ENCODE assay signal across 8 cellular contexts in the genomic region with DNA sequence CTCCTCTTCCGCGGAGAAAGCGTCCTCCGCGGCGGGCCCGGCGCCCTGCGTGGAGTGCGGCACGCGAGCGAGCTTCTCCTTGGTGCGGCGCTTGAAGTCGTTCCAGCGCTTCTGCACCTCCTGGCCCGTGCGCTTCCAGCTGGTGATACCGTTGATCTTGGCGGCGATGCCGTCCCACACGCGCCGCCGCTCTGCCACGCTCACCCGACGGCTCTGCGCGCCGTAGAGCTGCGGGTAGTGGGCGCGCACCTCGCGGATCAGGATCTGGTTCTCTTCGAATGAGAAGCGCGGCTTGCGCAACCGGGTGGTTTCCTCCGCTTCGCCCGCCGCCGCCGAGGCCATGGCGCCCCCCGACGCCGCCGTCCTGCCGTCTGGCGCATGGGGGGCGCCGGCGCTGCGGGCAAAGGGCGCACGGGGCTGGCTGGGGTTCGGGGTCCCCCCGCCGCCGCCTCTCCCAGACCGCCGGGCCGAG. TPM values are rescaled to one million over a fixed set of nuclear protein-coding genes. Genes with fewer than 3 reads are reported as not detected.
DNase-seq lines count a peak whose midpoint lies in the region; ATAC-seq and TF ChIP-seq lines count a peak whose summit lies in the region.

No MANE protein-coding gene starts in this region.

- H3K4me1 Mint-ChIP-seq in activated naive CD4-positive, alpha-beta T cell treated with anti-CD3 and anti-CD28 coated beads for 36 hours (ENCODE audit: low read depth): peaks cover 12% of the 10 kb centered on the region

- peaks cover 23 to 47% (median 39%) of the 10 kb centered on the region in 11 experiments for H3K36me3 ChIP-seq in BLaER1 treated with 17β-estradiol and CSF1 and Interleukin-3, amounts not matched to agents 10 nM and 100 nM
- H3K36me3 ChIP-seq in gastrocnemius medialis: peaks cover 0 to 26% of the 10 kb centered on the region in 2 donors

- peak overlapping the region; percentile 78 to 90 (median 85) for H3K9ac ChIP-seq in BLaER1 treated with 17β-estradiol and CSF1 and Interleukin-3, amounts not matched to agents 10 nM and 100 nM

- CTCF ChIA-PET in activated naive CD4-positive, alpha-beta T cell treated with anti-CD3 and anti-CD28 coated beads for 36 hours (lab: Charles Lee): interaction anchor here (0.6 to 1.5 kb wide), 4 partner anchors 15 to 38 kb away, joined by 3 to 6 read pairs (median 5); a partner anchor contains a TSS

- H3K27ac Mint-ChIP-seq in activated naive CD4-positive, alpha-beta T cell treated with anti-CD3 and anti-CD28 coated beads for 36 hours: no peak overlapping the region

- peak overlapping the region; percentile 60 for H3K4me3 Mint-ChIP-seq in activated naive CD4-positive, alpha-beta T cell treated with anti-CD3 and anti-CD28 coated beads for 36 hours

- no peaks in the 10 kb centered on the region for H3K9me3 ChIP-seq in BLaER1 treated with 17β-estradiol and CSF1 and Interleukin-3, amounts not matched to agents 10 nM and 100 nM (replicated peaks in 1 of 11)
- H3K9me3 ChIP-seq in gastrocnemius medialis: no peaks in the 10 kb centered on the region

- no peaks in the 10 kb centered on the region for H3K9me3 Mint-ChIP-seq in activated naive CD4-positive, alpha-beta T cell treated with anti-CD3 and anti-CD28 coated beads for 36 hours

- TF ChIP-seq CTCF in gastrocnemius medialis (IDR thresholded peaks at IDR 0.05 in 4 of 5, conservative IDR thresholded peaks at IDR 0.05 in 1 of 5): no peak

- H3K27me3 Mint-ChIP-seq in activated naive CD4-positive, alpha-beta T cell treated with anti-CD3 and anti-CD28 coated beads for 36 hours (ENCODE audit: low read depth): no peaks in the 10 kb centered on the region

- intact Hi-C loops in activated naive CD4-positive, alpha-beta T cell treated with anti-CD3 and anti-CD28 coated beads for 36 hours (cut with micrococcal nuclease): loop anchor here (5.0 kb wide), 1 partner anchor 169 kb away; a partner anchor contains a TSS
- intact Hi-C loops in left cardiac atrium (cut with DNase I): no loop called here
- intact Hi-C loops in gastrocnemius medialis (cut with DNase I; ENCODE audit: low total_unique reads): loop anchor here (10.0 kb wide), 1 partner anchor 1583 kb away; a partner anchor contains a TSS

- ATAC-seq in left cardiac atrium: peak in 1 of 2 donors; percentile 6
- no peak for ATAC-seq in gastrocnemius medialis
- no peak for ATAC-seq in GM19351 (IDR thresholded peaks at IDR 0.05; ENCODE audit: unreplicated experiment)
- ATAC-seq in GM18502 (IDR thresholded peaks at IDR 0.05; ENCODE audit: poor library complexity, unreplicated experiment): no peak

- in situ Hi-C loops in gastrocnemius medialis (cut with MboI; ENCODE audit: low sequenced_read_pairs in 4 of 4): no loop called here

- no peak for DNase-seq in Jurkat, Clone E6-1 (ENCODE audit: low read depth, low spot score)
- peak; percentile 57 for DNase-seq in activated naive CD4-positive, alpha-beta T cell treated with anti-CD3 and anti-CD28 coated beads for 36 hours
- DNase-seq in left cardiac atrium (peak; percentile 77), gastrocnemius medialis (peak in 1 of 2 donors; percentile 28), NCI-H1092 (lab: John Stamatoyannopoulos, UW) (no peak)

- H3K36me3 Mint-ChIP-seq in activated naive CD4-positive, alpha-beta T cell treated with anti-CD3 and anti-CD28 coated beads for 36 hours (ENCODE audit: low read depth): peaks cover 4% of the 10 kb centered on the region

- peaks cover 20 to 54% (median 35%) of the 10 kb centered on the region in 10 experiments for H3K4me1 ChIP-seq in BLaER1 treated with 17β-estradiol and CSF1 and Interleukin-3, amounts not matched to agents 10 nM and 100 nM
- peaks cover 7 to 16% of the 10 kb centered on the region in 2 donors for H3K4me1 ChIP-seq in gastrocnemius medialis

- peaks cover 16 to 51% (median 44%) of the 10 kb centered on the region in 11 experiments; a peak in 20 of 22 replicates for H4K20me1 ChIP-seq in BLaER1 treated with 17β-estradiol and CSF1 and Interleukin-3, amounts not matched to agents 10 nM and 100 nM

- H3K4me3 ChIP-seq in BLaER1 treated with 17β-estradiol and CSF1 and Interleukin-3, amounts not matched to agents 10 nM and 100 nM: peak overlapping the region; percentile 72 to 95 (median 88)
- H3K4me3 ChIP-seq in Jurkat, Clone E6-1 (ENCODE audit: low read length): peak overlapping the region; percentile 90
- H3K4me3 ChIP-seq in gastrocnemius medialis: peak overlapping the region; percentile 73 to 87 (median 79)

- no peak for TF ChIP-seq POLR2A in gastrocnemius medialis (IDR thresholded peaks at IDR 0.05)

- H3K4me2 ChIP-seq in BLaER1 treated with 17β-estradiol and CSF1 and Interleukin-3, amounts not matched to agents 10 nM and 100 nM: peak overlapping the region; percentile 81 to 99 (median 96)

- peak overlapping the region in 10 of 11 experiments; percentile 38 to 91 (median 80); a peak in 19 of 22 replicates for H3K27ac ChIP-seq in BLaER1 treated with 17β-estradiol and CSF1 and Interleukin-3, amounts not matched to agents 10 nM and 100 nM
- peak overlapping the region in 3 of 4 donors; percentile 76 to 86 (median 85) for H3K27ac ChIP-seq in gastrocnemius medialis

- no peaks in the 10 kb centered on the region for H3K27me3 ChIP-seq in BLaER1 treated with 17β-estradiol and CSF1 and Interleukin-3, amounts not matched to agents 10 nM and 100 nM
- no peaks in the 10 kb centered on the region for H3K27me3 ChIP-seq in gastrocnemius medialis

RNA-seq across cellular contexts. Expression of a gene that starts 0.9 kb away (rescaled TPM):
- 18.3 TPM for polyA plus RNA-seq in Jurkat, Clone E6-1 (2012; ENCODE audit: insufficient read depth, insufficient read length)
- 1 to 10 TPM; 4.5 to 4.8 TPM for total RNA-seq in activated naive CD4-positive, alpha-beta T cell treated with anti-CD3 and anti-CD28 coated beads for 36 hours
- total RNA-seq in left cardiac atrium (10 to 100 TPM in 1 of 2 donors, 1 to 10 TPM in 1; 9.3 to 12.8 TPM), gastrocnemius medialis (10 to 100 TPM in 1 of 4 donors, 1 to 10 TPM in 3; 5.9 to 12.4 (median 6.3) TPM)

RNA-seq across cellular contexts. Expression of a gene that starts 13.1 kb away (rescaled TPM):
- polyA plus RNA-seq in Jurkat, Clone E6-1 (2012; ENCODE audit: insufficient read depth, insufficient read length): not detected
- not detected for total RNA-seq in activated naive CD4-positive, alpha-beta T cell treated with anti-CD3 and anti-CD28 coated beads for 36 hours
- not detected for total RNA-seq in left cardiac atrium
- not detected for total RNA-seq in gastrocnemius medialis

RNA-seq across cellular contexts. Expression of a gene that starts 15.5 kb away (rescaled TPM):
- 23.2 TPM for polyA plus RNA-seq in Jurkat, Clone E6-1 (2012; ENCODE audit: insufficient read depth, insufficient read length)
- total RNA-seq in activated naive CD4-positive, alpha-beta T cell treated with anti-CD3 and anti-CD28 coated beads for 36 hours: 10 to 100 TPM; 11.4 TPM
- total RNA-seq in left cardiac atrium (10 to 100 TPM; 18.3 to 21.3 TPM), gastrocnemius medialis (10 to 100 TPM; 17.1 to 40.6 (median 28.6) TPM)

RNA-seq across cellular contexts. Expression of a gene that starts 37.3 kb away (rescaled TPM):
- polyA plus RNA-seq in Jurkat, Clone E6-1 (2012; ENCODE audit: insufficient read depth, insufficient read length): 1.5 TPM
- total RNA-seq in activated naive CD4-positive, alpha-beta T cell treated with anti-CD3 and anti-CD28 coated beads for 36 hours: under 1 TPM in 1 of 2 experiments, not detected in 1; 0.20 TPM
- total RNA-seq in left cardiac atrium (not detected), gastrocnemius medialis (not detected)

RNA-seq across cellular contexts. Expression of a gene that starts 38.5 kb away (rescaled TPM):
- polyA plus RNA-seq in Jurkat, Clone E6-1 (2012; ENCODE audit: insufficient read depth, insufficient read length): 133 TPM
- total RNA-seq in activated naive CD4-positive, alpha-beta T cell treated with anti-CD3 and anti-CD28 coated beads for 36 hours: 10 to 100 TPM; 96.9 to 97.4 TPM
- total RNA-seq in left cardiac atrium: 10 to 100 TPM; 29.0 to 29.6 TPM
- 10 to 100 TPM; 14.1 to 64.6 (median 34.9) TPM for total RNA-seq in gastrocnemius medialis

Comparison
In these comparisons a context has a peak if more than half of its experiments do, and no peak if none do; other contexts are left out.
1. DNase-seq: peak in activated naive CD4-positive, alpha-beta T cell treated with anti-CD3 and anti-CD28 coated beads for 36 hours (single experiment) and left cardiac atrium (single experiment); none in Jurkat, Clone E6-1 (single experiment) and NCI-H1092 (single experiment).
2. intact Hi-C loops: an anchor here in activated naive CD4-positive, alpha-beta T cell treated with anti-CD3 and anti-CD28 coated beads for 36 hours (5.0 kb wide) and gastrocnemius medialis (10.0 kb wide); none called in left cardiac atrium.
3. Peak in every context shown above with its lines, with median percentiles within 50 percentile points of each other: H3K4me3 ChIP-seq.